Comparison of ENCODE assay signal across 9 cellular contexts in the genomic region with DNA sequence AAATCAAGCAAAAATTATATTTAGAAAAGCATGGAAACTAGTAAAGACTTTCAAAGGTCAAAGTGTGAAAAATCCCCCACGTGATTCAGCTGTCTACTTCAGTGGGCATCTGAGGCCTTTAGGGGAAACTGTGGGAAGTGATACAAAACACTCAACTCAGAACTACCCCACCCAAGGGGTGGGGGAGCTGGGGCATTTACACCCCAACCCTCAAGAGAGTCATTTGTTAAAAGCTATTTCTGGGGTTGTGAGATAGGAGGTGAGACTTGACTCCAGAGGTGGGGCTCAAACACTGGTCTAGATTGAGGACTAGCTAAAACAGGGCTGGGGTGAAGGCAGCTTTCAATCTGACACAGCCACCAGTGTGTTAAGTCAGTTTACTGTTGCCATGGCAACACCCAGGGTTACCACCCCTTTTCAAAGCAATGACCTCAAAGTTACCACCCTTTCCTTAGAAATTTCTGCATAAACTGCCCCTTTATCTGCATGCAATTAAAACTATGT. TPM values are rescaled to one million over a fixed set of nuclear protein-coding genes. Genes with fewer than 3 reads are reported as not detected.
DNase-seq lines count a peak whose midpoint lies in the region; ATAC-seq, FAIRE-seq and TF ChIP-seq lines count a peak whose summit lies in the region.
"Had no signal": no experiment of that assay in that cellular context is flagged by ENCODE, and none has a peak within 500 bp of the region (broad histone marks: within the 10 kb centered on the region; RNA-seq: fewer than 3 reads in every experiment).

No MANE protein-coding gene starts in this region.

- no peak for TF ChIP-seq CTCF in foreskin keratinocyte (conservative IDR thresholded peaks at IDR 0.05)

- no peaks in the 10 kb centered on the region for H3K4me1 ChIP-seq in foreskin keratinocyte

- peak; percentile 87 for FAIRE-seq in GM18507 (lab: Jason Lieb, UNC)
- FAIRE-seq: endometrium had no signal

- no peak overlapping the region for H3K27ac ChIP-seq in foreskin keratinocyte

- DNase-seq in GM18507 (ENCODE audit: extremely low spot score, insufficient read length, low read depth) (peak; percentile 35), NCI-H69 (lab: John Stamatoyannopoulos, UW) (peak; percentile 57), foreskin keratinocyte (no peak), NOMO-1 treated with dmso at 0.1 percent for 144 hours (lab: John Stamatoyannopoulos, UW; ENCODE audit: unreplicated experiment) (no peak), inferior parietal cortex (ENCODE audit: extremely low spot score) (no peak), Ammon's horn (ENCODE audit: low spot score) (no peak), AG08396 (ENCODE audit: low spot score) (no peak)

- H3K27me3 ChIP-seq in foreskin keratinocyte, result peaks cover 29% of the 10 kb centered on the region

- ATAC-seq in GM21723 (IDR thresholded peaks at IDR 0.05; ENCODE audit: unreplicated experiment), result peak; percentile 78
- ATAC-seq in foreskin keratinocyte, result peak; percentile 21

RNA-seq across cellular contexts. Expression of a gene that starts 9.8 kb away (rescaled TPM):
- not detected in 2 replicates for total RNA-seq in foreskin keratinocyte
- polyA plus RNA-seq in foreskin keratinocyte, result not detected in 2 replicates

Comparison
In these comparisons a context has a peak if more than half of its experiments do, and no peak if none do; other contexts are left out.
1. DNase-seq: peak in GM18507 (single experiment) and NCI-H69 (single experiment); none in foreskin keratinocyte (0 of 2), NOMO-1 treated with dmso at 0.1 percent for 144 hours (single experiment), inferior parietal cortex (single experiment), Ammon's horn (single experiment) and AG08396 (single experiment).